14 cellular contexts compared by ENCODE assay signal in the genomic region with DNA sequence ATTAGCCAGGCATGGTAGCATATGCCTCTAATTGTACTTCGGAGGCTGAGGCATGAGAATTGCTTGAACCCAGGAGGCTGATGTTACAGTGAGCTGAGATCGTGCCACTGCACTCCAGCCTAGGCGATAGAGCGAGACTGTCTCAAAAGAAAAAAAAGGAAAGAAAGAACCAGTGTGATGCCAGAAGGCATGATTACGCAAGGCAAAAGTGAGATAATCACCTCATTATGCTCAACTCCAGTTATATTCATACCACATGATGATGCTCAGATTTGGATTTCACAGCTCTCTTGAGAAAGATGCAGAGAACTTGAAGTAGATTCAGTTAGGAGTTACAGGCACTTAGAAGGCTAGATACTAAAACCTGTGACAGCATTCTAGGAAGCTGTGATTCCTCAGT.
DNase-seq lines count a peak whose midpoint lies in the region; ATAC-seq lines count a peak whose summit lies in the region.
"Had no signal": no experiment of that assay in that cellular context is flagged by ENCODE, and none has a peak within 500 bp of the region (broad histone marks: within the 10 kb centered on the region; RNA-seq: fewer than 3 reads in every experiment).

No MANE protein-coding gene starts in this region.

- DNase-seq in EL = peak; percentile 7
- DNase-seq in MV-4-11 (lab: John Stamatoyannopoulos, UW) = peak; percentile 44
- DNase-seq in epidermal melanocyte (ENCODE audit: insufficient read length, low spot score) = peak; percentile 71
- peak; percentile 23 for DNase-seq in midbrain (lab: John Stamatoyannopoulos, UW)
- no peak for DNase-seq in COLO668 (lab: John Stamatoyannopoulos, UW; ENCODE audit: unreplicated experiment)
- DNase-seq in NCI-H2107 (lab: John Stamatoyannopoulos, UW) = no peak
- DNase-seq in iPS-NIHi11 (ENCODE audit: low spot score) = no peak
- DNase-seq: activated B cell treated with CpG ODN at 0.5 μM for 24 hours, activated gamma-delta T cell treated with Interleukin-2 at 50 U/mL for 16 hours, dermis blood vessel endothelial cell, foreskin keratinocyte, NCI-H2029 had no signal

- no peak for ATAC-seq in HG02840 (IDR thresholded peaks at IDR 0.05; ENCODE audit: low FRiP score, unreplicated experiment)
- ATAC-seq: foreskin keratinocyte; natural killer cell treated with Interleukin-12 subunit alpha and Interleukin-12 subunit beta and Interleukin-15 and Interleukin-18, amount 100 ng/mL, for 72 hours had no signal

Comparison
In these comparisons a context has a peak if more than half of its experiments do, and no peak if none do; other contexts are left out.
1. DNase-seq: peak in EL (single experiment), MV-4-11 (single experiment), epidermal melanocyte (single experiment) and midbrain (single experiment); none in COLO668 (single experiment), NCI-H2107 (single experiment) and iPS-NIHi11 (single experiment).